ENCODE assay signal across 18 cellular contexts in the genomic region with DNA sequence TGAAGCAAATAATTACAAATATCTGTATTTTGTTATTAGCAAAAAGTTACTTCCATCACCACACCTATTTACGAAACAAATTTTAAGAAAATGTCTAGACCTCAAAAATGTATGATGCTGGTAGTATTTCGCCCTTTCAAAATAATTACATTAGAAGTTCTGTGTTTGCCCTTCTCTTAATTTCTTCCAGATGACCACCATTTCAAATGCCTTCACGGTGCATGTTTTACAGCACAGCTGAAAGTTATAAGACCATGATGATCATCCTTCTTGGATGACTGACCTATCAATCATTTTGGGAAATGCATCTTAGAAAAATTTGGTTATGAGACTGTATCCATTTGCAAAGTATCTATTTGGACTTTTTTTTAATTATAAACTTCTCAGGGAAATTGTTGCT.
A peak's percentile ranks its signal among the peaks of the same experiment; 100 is the strongest.
DNase-seq lines count a peak whose midpoint lies in the region; ATAC-seq and TF ChIP-seq lines count a peak whose summit lies in the region.
"Had no signal": no experiment of that assay in that cellular context is flagged by ENCODE, and none has a peak within 500 bp of the region (broad histone marks: within the 10 kb centered on the region; RNA-seq: fewer than 3 reads in every experiment).

No MANE protein-coding gene starts in this region.

- H3K4me1 Mint-ChIP-seq in activated CD4-positive, alpha-beta T cell treated with anti-CD3 and anti-CD28 coated beads, Interleukin-2, amount 10 ng/mL, durations not matched to agents 24 days and 14 days, result no peaks in the 10 kb centered on the region
- H3K4me1 Mint-ChIP-seq: B cell had no signal

- H2AFZ ChIP-seq in SK-N-SH (ENCODE audit: low read depth), result no peak overlapping the region

- H3K9me2 ChIP-seq in SK-N-SH, result no peaks in the 10 kb centered on the region

- no peak overlapping the region for H3K4me3 Mint-ChIP-seq in activated CD4-positive, alpha-beta T cell treated with anti-CD3 and anti-CD28 coated beads, Interleukin-2, amount 10 ng/mL, durations not matched to agents 24 days and 14 days
- H3K4me3 Mint-ChIP-seq: B cell; CD4-positive, alpha-beta T cell; CD8-positive, alpha-beta T cell had no signal

- H3K4me2 ChIP-seq in SK-N-SH, result no peak overlapping the region
- H3K4me2 ChIP-seq: A549; BLaER1 treated with 17β-estradiol and CSF1 and Interleukin-3, amounts not matched to agents 10 nM and 100 nM had no signal

- no peaks in the 10 kb centered on the region for H3K27me3 Mint-ChIP-seq in activated CD4-positive, alpha-beta T cell treated with anti-CD3 and anti-CD28 coated beads, Interleukin-2, amount 10 ng/mL, durations not matched to agents 24 days and 14 days
- H3K27me3 Mint-ChIP-seq: B cell; CD4-positive, alpha-beta T cell had no signal

- TF ChIP-seq CTCF in SK-N-SH (IDR thresholded peaks at IDR 0.05) (no peak), stomach (IDR thresholded peaks at IDR 0.05) (no peak)

- H3F3A ChIP-seq in SK-N-SH (replicated peaks; ENCODE audit: insufficient read depth), result no peaks in the 10 kb centered on the region

- no peak overlapping the region for H3K9ac ChIP-seq in SK-N-SH
- no peak overlapping the region for H3K9ac ChIP-seq in adipocyte (ENCODE audit: low read length)
- H3K9ac ChIP-seq: BLaER1 treated with 17β-estradiol and CSF1 and Interleukin-3, amounts not matched to agents 10 nM and 100 nM had no signal

- DNase-seq in SK-N-SH (no peak), adipocyte (ENCODE audit: low read depth) (peak; percentile 73), fibroblast of gingiva (ENCODE audit: low read depth) (peak; percentile 30), stomach (no peak), 8988T (no peak)
- DNase-seq in activated CD4-positive, alpha-beta T cell treated with anti-CD3 and anti-CD28 coated beads, Interleukin-2, amount 10 ng/mL, durations not matched to agents 24 days and 14 days, result no peak
- DNase-seq: AML-193; Caco-2; Calu3; CD4-positive, alpha-beta T cell; CD8-positive, alpha-beta T cell; DMS79 treated with DMSO at 0.1 percent for 48 hours; GF-D8 had no signal

- H3K4me1 ChIP-seq in SK-N-SH (ENCODE audit: control insufficient read depth in 1 of 2, insufficient read depth in 2 of 2, low read depth in 1 of 2, low read length in 1 of 2) (no peaks in the 10 kb centered on the region; a peak in 1 of 4 replicates), adipocyte (ENCODE audit: control insufficient read depth, insufficient read depth, low read length) (no peaks in the 10 kb centered on the region), stomach (no peaks in the 10 kb centered on the region)
- H3K4me1 ChIP-seq: A549; BLaER1 treated with 17β-estradiol and CSF1 and Interleukin-3, amounts not matched to agents 10 nM and 100 nM had no signal

- TF ChIP-seq EP300 in SK-N-SH (IDR thresholded peaks at IDR 0.05; ENCODE audit: borderline replicate concordance in 1 of 2, low read depth in 1 of 2, low read length in 1 of 2) (no peak), stomach (IDR thresholded peaks at IDR 0.05) (no peak)

- no peaks in the 10 kb centered on the region for H3K27me3 ChIP-seq in SK-N-SH (ENCODE audit: insufficient read depth)
- H3K27me3 ChIP-seq in adipocyte (replicated peaks; ENCODE audit: control insufficient read depth, insufficient read depth, low read length), result no peaks in the 10 kb centered on the region
- H3K27me3 ChIP-seq in stomach, result no peaks in the 10 kb centered on the region
- H3K27me3 ChIP-seq: BLaER1 treated with 17β-estradiol and CSF1 and Interleukin-3, amounts not matched to agents 10 nM and 100 nM had no signal

- 54% methylated on average over 3 of the region's 3 CpGs for WGBS in SK-N-SH (ENCODE audit: low lambda C conversion rate)
- 85 to 95% (median 93%) methylated on average over 3 of the region's 3 CpGs for WGBS in stomach, 5 donors

- no peaks in the 10 kb centered on the region for H3K9me3 Mint-ChIP-seq in activated CD4-positive, alpha-beta T cell treated with anti-CD3 and anti-CD28 coated beads, Interleukin-2, amount 10 ng/mL, durations not matched to agents 24 days and 14 days
- H3K9me3 Mint-ChIP-seq: CD4-positive, alpha-beta T cell had no signal

- no peak for TF ChIP-seq RAD21 in SK-N-SH (IDR thresholded peaks at IDR 0.05; ENCODE audit: low read length)

- H3K36me3 ChIP-seq in SK-N-SH (replicated peaks in 1 of 2; ENCODE audit: control insufficient read depth in 1 of 2, insufficient read depth in 2 of 2, low read length in 1 of 2), result no peaks in the 10 kb centered on the region
- no peaks in the 10 kb centered on the region for H3K36me3 ChIP-seq in adipocyte (ENCODE audit: control insufficient read depth, insufficient read depth, low read length, severe bottlenecking)
- no peaks in the 10 kb centered on the region for H3K36me3 ChIP-seq in stomach
- H3K36me3 ChIP-seq: BLaER1 treated with 17β-estradiol and CSF1 and Interleukin-3, amounts not matched to agents 10 nM and 100 nM had no signal

- intact Hi-C loops in stomach (cut with DNase I; ENCODE audit: low total_unique reads), result no loop called here
- intact Hi-C loops in activated CD4-positive, alpha-beta T cell treated with anti-CD3 and anti-CD28 coated beads, Interleukin-2, amount 10 ng/mL, durations not matched to agents 24 days and 14 days (cut with micrococcal nuclease), result no loop called here

- no peak overlapping the region for H3K4me3 ChIP-seq in SK-N-SH (ENCODE audit: low read depth in 2 of 2, low read length in 1 of 2)
- no peak overlapping the region for H3K4me3 ChIP-seq in adipocyte (ENCODE audit: low read length)
- H3K4me3 ChIP-seq in stomach, result no peak overlapping the region
- H3K4me3 ChIP-seq: A549; BLaER1 treated with 17β-estradiol and CSF1 and Interleukin-3, amounts not matched to agents 10 nM and 100 nM had no signal

- H3K27ac ChIP-seq in SK-N-SH (ENCODE audit: low read depth in 2 of 2, low read length in 1 of 2), result no peak overlapping the region
- H3K27ac ChIP-seq in stomach, result no peak overlapping the region
- H3K27ac ChIP-seq: A549; BLaER1 treated with 17β-estradiol and CSF1 and Interleukin-3, amounts not matched to agents 10 nM and 100 nM; C4-2B had no signal

- H3K36me3 Mint-ChIP-seq in activated CD4-positive, alpha-beta T cell treated with anti-CD3 and anti-CD28 coated beads, Interleukin-2, amount 10 ng/mL, durations not matched to agents 24 days and 14 days (ENCODE audit: low read depth), result no peaks in the 10 kb centered on the region
- H3K36me3 Mint-ChIP-seq: CD8-positive, alpha-beta T cell had no signal

- CTCF ChIA-PET in SK-N-SH (lab: Yijun Ruan, JAX), result no interaction called here

- ATAC-seq in HG03139 (IDR thresholded peaks at IDR 0.05; ENCODE audit: unreplicated experiment), result no peak
- ATAC-seq: A549; CD8-positive, alpha-beta T cell had no signal

- POLR2A ChIA-PET in SK-N-SH (lab: Yijun Ruan, JAX), result no interaction called here

- H3K9me3 ChIP-seq in SK-N-SH, result no peaks in the 10 kb centered on the region
- no peaks in the 10 kb centered on the region for H3K9me3 ChIP-seq in adipocyte (ENCODE audit: control insufficient read depth, low read length)
- H3K9me3 ChIP-seq in stomach, result peaks cover 0 to 4% (median 0%) of the 10 kb centered on the region in 4 donors
- H3K9me3 ChIP-seq: A549; BLaER1 treated with 17β-estradiol and CSF1 and Interleukin-3, amounts not matched to agents 10 nM and 100 nM; Caco-2 had no signal

- H3K27ac Mint-ChIP-seq in activated CD4-positive, alpha-beta T cell treated with anti-CD3 and anti-CD28 coated beads, Interleukin-2, amount 10 ng/mL, durations not matched to agents 24 days and 14 days, result no peak overlapping the region
- H3K27ac Mint-ChIP-seq: B cell; CD4-positive, alpha-beta T cell; CD8-positive, alpha-beta T cell had no signal

- no peak for TF ChIP-seq POLR2A in stomach (IDR thresholded peaks at IDR 0.05)

- no peaks in the 10 kb centered on the region for H3K79me2 ChIP-seq in SK-N-SH (ENCODE audit: insufficient read depth)

- no peaks in the 10 kb centered on the region for H4K20me1 ChIP-seq in SK-N-SH (ENCODE audit: insufficient read depth)
- H4K20me1 ChIP-seq: BLaER1 treated with 17β-estradiol and CSF1 and Interleukin-3, amounts not matched to agents 10 nM and 100 nM had no signal

TF ChIP-seq in SK-N-SH, 30 proteins besides CTCF, POLR2A, EP300 and RAD21:
- TF ChIP-seq TCF12 (IDR thresholded peaks at IDR 0.05), result peak; percentile 59; the same call in 1 of the 2 replicates
- no peak for TF ChIP-seq YY1 (IDR thresholded peaks at IDR 0.05; ENCODE audit: low read depth)
- TF ChIP-seq, protein P1, sequence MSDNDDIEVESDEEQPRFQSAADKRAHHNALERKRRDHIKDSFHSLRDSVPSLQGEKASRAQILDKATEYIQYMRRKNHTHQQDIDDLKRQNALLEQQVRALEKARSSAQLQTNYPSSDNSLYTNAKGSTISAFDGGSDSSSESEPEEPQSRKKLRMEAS (IDR thresholded peaks at IDR 0.05; ENCODE audit: low read depth), result no peak
TF ChIP-seq in SK-N-SH: peak in this region for 1.

Comparison
In these comparisons a context has a peak if more than half of its experiments do, and no peak if none do; other contexts are left out.
1. DNase-seq: peak in adipocyte (single experiment) and fibroblast of gingiva (single experiment); none in SK-N-SH (single experiment), stomach (single experiment), 8988T (single experiment) and activated CD4-positive, alpha-beta T cell treated with anti-CD3 and anti-CD28 coated beads, Interleukin-2, amount 10 ng/mL, durations not matched to agents 24 days and 14 days (single experiment).